In genomic region chr13:35228536-35228935, GRCh38 we compare ENCODE assay signal across 29 cellular contexts.
"Had no signal": no experiment of that assay in that cellular context is flagged by ENCODE, and none has a peak within 500 bp of the region (broad histone marks: within the 10 kb centered on the region; RNA-seq: fewer than 3 reads in every experiment).

No MANE protein-coding gene starts in this region.

- H3K27me3 Mint-ChIP-seq: progenitor cell of endocrine pancreas; stimulated activated memory B cell treated with anti-CD40 and anti-IgM and Interleukin-4, amounts not matched to agents 10 μg/mL and 1 μg/mL and 100 μg/mL, for 72 hours; stimulated activated naive CD8-positive, alpha-beta T cell treated with anti-CD3 and anti-CD28 coated beads, Interleukin-15, amount 100 ng/mL, for 72 hours; type B pancreatic cell had no signal

- H3K4me1 ChIP-seq: parathyroid adenoma, right lobe of liver, sigmoid colon, suprapubic skin, tibial artery, transverse colon, upper lobe of right lung, uterus had no signal

- H3K9me3 ChIP-seq: ovary, psoas muscle, right lobe of liver, sigmoid colon, suprapubic skin, testis, tibial artery, transverse colon, upper lobe of right lung, uterus had no signal

- ATAC-seq: natural killer cell; psoas muscle; right cardiac atrium; right lobe of liver; stimulated activated memory B cell treated with anti-CD40 and anti-IgM and Interleukin-4, amounts not matched to agents 10 μg/mL and 1 μg/mL and 100 μg/mL, for 72 hours; stimulated activated naive CD8-positive, alpha-beta T cell treated with anti-CD3 and anti-CD28 coated beads, Interleukin-15, amount 100 ng/mL, for 72 hours; stimulated activated naive CD8-positive, alpha-beta T cell treated with anti-CD3 and anti-CD28 coated beads, Interleukin-15, Interleukin-2, amounts not matched to agents 100 U/mL and 50 U/mL, for 24 hours; upper lobe of right lung had no signal

- H3K27ac ChIP-seq: neural progenitor cell, ovary, parathyroid adenoma, psoas muscle, right lobe of liver, sigmoid colon, suprapubic skin, testis, tibial artery, transverse colon, upper lobe of right lung, uterus had no signal

- H3K9ac ChIP-seq: neural progenitor cell, parathyroid adenoma had no signal

- H3K4me3 Mint-ChIP-seq: natural killer cell; nephron; neural progenitor cell; stimulated activated memory B cell treated with anti-CD40 and anti-IgM and Interleukin-4, amounts not matched to agents 10 μg/mL and 1 μg/mL and 100 μg/mL, for 72 hours; stimulated activated naive CD8-positive, alpha-beta T cell treated with anti-CD3 and anti-CD28 coated beads, Interleukin-15, amount 100 ng/mL, for 72 hours; type B pancreatic cell had no signal

- H3K36me3 ChIP-seq: neural progenitor cell, ovary, right lobe of liver, sigmoid colon, suprapubic skin, tibial artery, transverse colon, upper lobe of right lung, uterus had no signal

- DNase-seq: natural killer cell; occipital lobe; ovary; posterior cingulate gyrus; psoas muscle; right cardiac atrium; right lobe of liver; sigmoid colon; small intestine; stimulated activated CD4-positive, alpha-beta T cell treated with anti-CD3 and anti-CD28 coated beads, Interleukin-15, amount 100 ng/mL, for 24 hours; stimulated activated CD4-positive, alpha-beta T cell treated with anti-CD3 and anti-CD28 coated beads, Interleukin-4, amount 100 ng/mL, for 1 hour; stimulated activated CD4-positive, alpha-beta T cell treated with anti-CD3 and anti-CD28 coated beads, Interleukin-4, amount 100 ng/mL, for 4 hours; stimulated activated CD8-positive, alpha-beta memory T cell treated with anti-CD3 and anti-CD28 coated beads, Interleukin-4, amount 100 ng/mL, for 48 hours; stimulated activated naive CD4-positive, alpha-beta T cell; stimulated activated naive CD8-positive, alpha-beta T cell treated with anti-CD3 and anti-CD28 coated beads, Interleukin-15, amount 100 ng/mL, for 72 hours; stimulated activated naive CD8-positive, alpha-beta T cell treated with anti-CD3 and anti-CD28 coated beads, Interleukin-15, Interleukin-2, amounts not matched to agents 100 U/mL and 50 U/mL, for 24 hours; substantia nigra; testis; tibial artery; transverse colon; upper lobe of right lung; uterus had no signal

- H3K36me3 Mint-ChIP-seq: natural killer cell had no signal

- H2AFZ ChIP-seq: neural progenitor cell, parathyroid adenoma had no signal

- H3K4me3 ChIP-seq: neural progenitor cell, ovary, psoas muscle, right lobe of liver, sigmoid colon, suprapubic skin, testis, tibial artery, transverse colon, upper lobe of right lung, uterus had no signal

- H3K9me3 Mint-ChIP-seq: natural killer cell; neural progenitor cell; stimulated activated memory B cell treated with anti-CD40 and anti-IgM and Interleukin-4, amounts not matched to agents 10 μg/mL and 1 μg/mL and 100 μg/mL, for 72 hours; stimulated activated naive CD8-positive, alpha-beta T cell treated with anti-CD3 and anti-CD28 coated beads, Interleukin-15, amount 100 ng/mL, for 72 hours; type B pancreatic cell had no signal

- H3K79me2 ChIP-seq: parathyroid adenoma had no signal

- H3K4me1 Mint-ChIP-seq: natural killer cell; nephron; stimulated activated memory B cell treated with anti-CD40 and anti-IgM and Interleukin-4, amounts not matched to agents 10 μg/mL and 1 μg/mL and 100 μg/mL, for 72 hours; stimulated activated naive CD8-positive, alpha-beta T cell treated with anti-CD3 and anti-CD28 coated beads, Interleukin-15, amount 100 ng/mL, for 72 hours had no signal

- H3K27ac Mint-ChIP-seq: natural killer cell; nephron; neural progenitor cell; progenitor cell of endocrine pancreas; stimulated activated memory B cell treated with anti-CD40 and anti-IgM and Interleukin-4, amounts not matched to agents 10 μg/mL and 1 μg/mL and 100 μg/mL, for 72 hours; stimulated activated naive CD8-positive, alpha-beta T cell treated with anti-CD3 and anti-CD28 coated beads, Interleukin-15, amount 100 ng/mL, for 72 hours; type B pancreatic cell had no signal

- H3K27me3 ChIP-seq: neural progenitor cell, ovary, right lobe of liver, sigmoid colon, suprapubic skin, testis, tibial artery, transverse colon, upper lobe of right lung, uterus had no signal
